9 cellular contexts compared by ENCODE assay signal in genomic region chr2:120254178-120254577, GRCh38. TPM values are rescaled to one million over a fixed set of nuclear protein-coding genes. Genes with fewer than 3 reads are reported as not detected.
DNase-seq lines count a peak whose midpoint lies in the region; ATAC-seq and TF ChIP-seq lines count a peak whose summit lies in the region.
"Had no signal": no experiment of that assay in that cellular context is flagged by ENCODE, and none has a peak within 500 bp of the region (broad histone marks: within the 10 kb centered on the region; RNA-seq: fewer than 3 reads in every experiment).

No MANE protein-coding gene starts in this region.

- no peaks in the 10 kb centered on the region for H3K9me3 ChIP-seq in lower lobe of right lung
- no peaks in the 10 kb centered on the region for H3K9me3 ChIP-seq in thoracic aorta

- no peaks in the 10 kb centered on the region for H3K27me3 Mint-ChIP-seq in activated T-cell treated with anti-CD3 and anti-CD28 coated beads, Interleukin-2, amount 50 U/mL, for 24 hours

- H3K4me1 ChIP-seq in lower lobe of right lung = peaks cover 54% of the 10 kb centered on the region
- H3K4me1 ChIP-seq in thoracic aorta (ENCODE audit: control insufficient read depth in 1 of 2, low read depth in 2 of 2) = peaks cover 3 to 19% of the 10 kb centered on the region in 2 donors

- H3K27me3 ChIP-seq in lower lobe of right lung (ENCODE audit: low read depth) (no peaks in the 10 kb centered on the region), thoracic aorta (replicated peaks; ENCODE audit: insufficient read depth) (no peaks in the 10 kb centered on the region)

- no peak overlapping the region for H3K27ac ChIP-seq in lower lobe of right lung
- no peak overlapping the region for H3K27ac ChIP-seq in thoracic aorta

- TF ChIP-seq CTCF in lower lobe of right lung (IDR thresholded peaks at IDR 0.05) (no peak), thoracic aorta (IDR thresholded peaks at IDR 0.05) (no peak)

- no peak for DNase-seq in activated T-cell treated with anti-CD3 and anti-CD28 coated beads, Interleukin-2, amount 50 U/mL, for 24 hours
- no peak for DNase-seq in activated T-cell treated with anti-CD3 and anti-CD28 coated beads, Interleukin-2, amount 50 U/mL, for 1 hour
- peak; percentile 39 for DNase-seq in amniotic epithelial cell (ENCODE audit: low read depth)
- no peak for DNase-seq in lower lobe of right lung
- no peak for DNase-seq in thoracic aorta (ENCODE audit: low spot score)
- DNase-seq in NCI-H146 treated with DMSO at 0.1 percent for 48 hours (lab: John Stamatoyannopoulos, UW; ENCODE audit: unreplicated experiment) = no peak
- DNase-seq in NCI-H510A treated with DMSO at 0.1 percent for 48 hours (lab: John Stamatoyannopoulos, UW) = no peak
- DNase-seq: NCI-H748 treated with DMSO at 0.1 percent for 48 hours had no signal

- intact Hi-C loops in lower lobe of right lung (cut with DNase I) = no loop called here

- H3K36me3 ChIP-seq in lower lobe of right lung = no peaks in the 10 kb centered on the region
- no peaks in the 10 kb centered on the region for H3K36me3 ChIP-seq in thoracic aorta

- H3K4me3 Mint-ChIP-seq in activated T-cell treated with anti-CD3 and anti-CD28 coated beads, Interleukin-2, amount 50 U/mL, for 24 hours = peak overlapping the region; percentile 91

- H3K9me3 Mint-ChIP-seq in activated T-cell treated with anti-CD3 and anti-CD28 coated beads, Interleukin-2, amount 50 U/mL, for 24 hours = peaks cover 2% of the 10 kb centered on the region

- H3K27ac Mint-ChIP-seq in activated T-cell treated with anti-CD3 and anti-CD28 coated beads, Interleukin-2, amount 50 U/mL, for 24 hours = no peak overlapping the region

- peaks cover 58% of the 10 kb centered on the region for H3K4me1 Mint-ChIP-seq in activated T-cell treated with anti-CD3 and anti-CD28 coated beads, Interleukin-2, amount 50 U/mL, for 24 hours (ENCODE audit: low read depth)

- ATAC-seq in lower lobe of right lung = no peak
- no peak for ATAC-seq in thoracic aorta (ENCODE audit: insufficient number of reproducible peaks, low FRiP score, low read depth)
- no peak for ATAC-seq in HG03354 (IDR thresholded peaks at IDR 0.05; ENCODE audit: poor library complexity, severe bottlenecking, unreplicated experiment)

- H3K4me3 ChIP-seq in lower lobe of right lung (peak overlapping the region; percentile 89), thoracic aorta (peak overlapping the region; percentile 94)

- peaks cover 48% of the 10 kb centered on the region for H3K36me3 Mint-ChIP-seq in activated T-cell treated with anti-CD3 and anti-CD28 coated beads, Interleukin-2, amount 50 U/mL, for 24 hours (ENCODE audit: low read depth)

RNA-seq across cellular contexts. Expression of gene RALB, which starts 1.5 kb away (rescaled TPM):
- 65.8 TPM for total RNA-seq in lower lobe of right lung
- 10 to 100 TPM; 21.9 to 50.2 TPM for total RNA-seq in thoracic aorta

RNA-seq across cellular contexts. Expression of gene TMEM185B, which starts 31.0 kb away (rescaled TPM):
- total RNA-seq in lower lobe of right lung (22.2 TPM), thoracic aorta (10 to 100 TPM; 24.0 to 36.0 TPM)
